Comparison of ENCODE assay signal across 30 cellular contexts in the genomic region with DNA sequence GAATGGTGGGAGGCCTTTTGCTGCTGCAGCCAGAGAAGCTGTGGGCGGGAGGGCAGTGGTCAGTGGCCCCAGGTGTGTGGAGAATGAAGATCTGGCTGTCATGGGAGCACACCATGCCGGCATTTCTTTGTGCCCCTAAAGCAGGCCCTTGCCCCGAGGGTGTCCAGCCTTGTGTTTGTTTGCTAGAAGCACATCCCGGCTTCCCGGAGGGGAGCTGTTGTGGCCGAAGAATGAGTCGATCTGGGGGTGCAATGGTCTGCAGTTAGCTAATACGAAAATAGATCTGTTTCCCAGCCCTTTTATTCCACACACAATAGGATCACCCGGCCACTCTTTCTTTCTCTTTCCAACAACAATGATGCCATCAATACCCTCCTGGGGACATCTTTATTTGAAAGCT.
"Had no signal": no experiment of that assay in that cellular context is flagged by ENCODE, and none has a peak within 500 bp of the region (broad histone marks: within the 10 kb centered on the region; RNA-seq: fewer than 3 reads in every experiment).

No MANE protein-coding gene starts in this region.

- H3K27me3 ChIP-seq: adrenal gland, body of pancreas, brain microvascular endothelial cell, breast epithelium had no signal

- H3K27ac ChIP-seq: adrenal gland, body of pancreas, brain microvascular endothelial cell, breast epithelium, VCaP had no signal

- ATAC-seq: activated CD8-positive, alpha-beta T cell treated with anti-CD3 and anti-CD28 coated beads for 36 hours; activated naive CD4-positive, alpha-beta T cell treated with anti-CD3 and anti-CD28 coated beads, Interleukin-2, amount 50 U/mL, for 72 hours; body of pancreas had no signal

- H3K4me1 ChIP-seq: adrenal gland, body of pancreas, breast epithelium had no signal

- H3K9me3 ChIP-seq: adrenal gland, body of pancreas, breast epithelium had no signal

- H3K4me3 ChIP-seq: adrenal gland, body of pancreas, breast epithelium had no signal

- H3K36me3 ChIP-seq: adrenal gland, brain microvascular endothelial cell, breast epithelium had no signal

- DNase-seq: activated B cell treated with CpG ODN at 0.5 μM for 24 hours; activated CD4-positive, alpha-beta memory T cell treated with anti-CD3 and anti-CD28 coated beads for 36 hours; activated CD4-positive, alpha-beta T cell treated with anti-CD3 and anti-CD28 coated beads for 4 hours; activated CD4-positive, alpha-beta T cell treated with anti-CD3 and anti-CD28 coated beads, Interleukin-2, amount 10 ng/mL, durations not matched to agents 24 days and 14 days; activated CD4-positive, alpha-beta T cell treated with anti-CD3 and anti-CD28 coated beads, Interleukin-2, amount 50 U/mL, for 1 hour; activated CD4-positive, alpha-beta T cell treated with anti-CD3 and anti-CD28 coated beads, Interleukin-2, amount 50 U/mL, for 4 hours; activated CD4-positive, CD25-positive, alpha-beta regulatory T cell treated with anti-CD3 and anti-CD28 coated beads, Interleukin-2, amount 50 U/mL, for 72 hours; activated CD8-positive, alpha-beta memory T cell treated with anti-CD3 and anti-CD28 coated beads, Interleukin-2, amount 50 U/mL, for 4 hours; activated CD8-positive, alpha-beta T cell treated with anti-CD3 and anti-CD28 coated beads for 36 hours; activated effector memory CD4-positive, alpha-beta T cell treated with Interleukin-2 at 50 U/mL for 16 hours; activated gamma-delta T cell treated with Interleukin-2 at 50 U/mL for 16 hours; activated naive CD4-positive, alpha-beta T cell; activated naive CD4-positive, alpha-beta T cell treated with anti-CD3 and anti-CD28 coated beads for 36 hours; activated naive CD4-positive, alpha-beta T cell treated with anti-CD3 and anti-CD28 coated beads, Interleukin-2, amount 50 U/mL, for 16 hours; activated naive CD8-positive, alpha-beta T cell treated with anti-CD3 and anti-CD28 coated beads for 36 hours; activated T-cell treated with anti-CD3 and anti-CD28 coated beads for 4 hours; activated T-cell treated with anti-CD3 and anti-CD28 coated beads, Interleukin-2, amount 50 U/mL, for 24 hours; activated T-cell treated with anti-CD3 and anti-CD28 coated beads, Interleukin-2, amount 50 U/mL, for 48 hours; adrenal gland; amniotic stem cell; aorta; body of pancreas; brain microvascular endothelial cell; central memory CD4-positive, alpha-beta T cell; T-helper 1 cell; T-helper 2 cell; T-helper 9 cell had no signal
